ENCODE assay signal across 10 cellular contexts in the genomic region with DNA sequence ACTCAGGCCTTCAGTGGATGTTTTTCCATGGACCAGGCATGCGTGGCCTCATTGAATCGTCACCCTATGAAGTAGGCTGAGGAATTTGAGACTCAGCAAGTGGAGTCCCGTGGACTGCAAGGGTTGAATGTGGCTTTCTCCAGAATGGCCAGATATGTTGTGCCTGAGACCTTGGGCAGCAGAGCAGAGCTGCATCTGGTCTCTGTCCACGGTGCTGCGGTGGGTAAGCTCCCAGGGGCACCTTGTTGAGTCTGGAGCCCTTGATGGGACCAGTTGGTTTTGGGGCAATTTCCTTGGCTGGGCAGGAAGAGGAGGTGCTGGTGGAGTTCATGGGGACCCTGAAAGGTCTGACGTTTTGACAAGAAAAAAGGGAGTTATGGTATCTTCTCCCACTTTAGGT.
"Had no signal": no experiment of that assay in that cellular context is flagged by ENCODE, and none has a peak within 500 bp of the region (broad histone marks: within the 10 kb centered on the region; RNA-seq: fewer than 3 reads in every experiment).

No MANE protein-coding gene starts in this region.

- FAIRE-seq: H54, HepG2, HTR-8/SVneo, K562 had no signal

- ATAC-seq: K562 had no signal

- DNase-seq: GOT3, H9, HCEC 1CT, HFFc6, Kasumi-1, KG1 had no signal

- H3K4me3 ChIP-seq: K562 had no signal
